ENCODE assay signal across 8 cellular contexts in the genomic region with DNA sequence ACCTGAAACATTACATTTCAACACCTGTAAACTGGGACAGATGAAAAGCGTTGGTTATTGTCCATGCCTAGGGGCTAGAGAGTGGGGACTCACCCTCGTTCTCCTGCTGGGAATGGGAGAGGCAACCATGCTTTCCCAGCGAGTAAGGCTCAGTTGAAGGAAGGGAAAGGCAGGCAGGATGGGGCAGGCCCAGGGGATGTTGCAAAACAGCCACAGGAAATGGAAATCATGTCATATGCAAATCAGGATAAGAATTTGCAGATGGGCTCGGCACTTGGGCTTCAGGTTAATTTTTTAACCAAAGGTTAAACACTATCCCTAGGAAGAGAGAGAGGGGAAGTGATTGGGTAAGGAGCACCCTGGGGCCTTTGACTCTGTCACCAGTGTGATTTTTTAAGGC. TPM values are rescaled to one million over a fixed set of nuclear protein-coding genes. Genes with fewer than 3 reads are reported as not detected.
A peak's percentile ranks its signal among the peaks of the same experiment; 100 is the strongest.
DNase-seq lines count a peak whose midpoint lies in the region; ATAC-seq and TF ChIP-seq lines count a peak whose summit lies in the region.
"Had no signal": no experiment of that assay in that cellular context is flagged by ENCODE, and none has a peak within 500 bp of the region (broad histone marks: within the 10 kb centered on the region; RNA-seq: fewer than 3 reads in every experiment).

No MANE protein-coding gene starts in this region.

- H3K4me1 ChIP-seq in osteoblast (ENCODE audit: insufficient read depth, low read length) (no peaks in the 10 kb centered on the region), spleen (peaks cover 0 to 18% (median 14%) of the 10 kb centered on the region in 6 donors)

- H3K79me2 ChIP-seq in osteoblast (ENCODE audit: insufficient read depth, low read length), result no peaks in the 10 kb centered on the region

- no peak overlapping the region for H3K27ac ChIP-seq in osteoblast (ENCODE audit: low read depth, low read length)
- H3K27ac ChIP-seq in spleen, result no peak overlapping the region

- no peak overlapping the region for H3K4me3 ChIP-seq in osteoblast (ENCODE audit: insufficient read depth, low read length)
- no peak overlapping the region for H3K4me3 ChIP-seq in spleen

- H3K27me3 ChIP-seq in osteoblast (ENCODE audit: insufficient read depth, low read length) (peaks cover 13% of the 10 kb centered on the region), spleen (replicated peaks in 1 of 7) (no peaks in the 10 kb centered on the region)

- intact Hi-C loops in spleen (cut with DNase I; ENCODE audit: low total_unique reads), result no loop called here

- ATAC-seq in GM18873 (IDR thresholded peaks at IDR 0.05; ENCODE audit: low FRiP score, unreplicated experiment) (peak; percentile 67), HG02852 (IDR thresholded peaks at IDR 0.05; ENCODE audit: unreplicated experiment) (peak; percentile 56), HG03469 (IDR thresholded peaks at IDR 0.05; ENCODE audit: unreplicated experiment) (no peak)

- H3K36me3 ChIP-seq in osteoblast (ENCODE audit: insufficient read depth, low read length) (no peaks in the 10 kb centered on the region), spleen (no peaks in the 10 kb centered on the region)

- TF ChIP-seq CTCF in osteoblast (IDR thresholded peaks at IDR 0.05; ENCODE audit: extremely low read depth, low read depth, low read length) (no peak), spleen (IDR thresholded peaks at IDR 0.05 in 8 of 11, conservative IDR thresholded peaks at IDR 0.05 in 3 of 11) (no peak)

- DNase-seq in SKM-1 (lab: John Stamatoyannopoulos, UW; ENCODE audit: unreplicated experiment) (peak; percentile 23), osteoblast (ENCODE audit: insufficient read length, low spot score, missing footprints) (no peak), NCI-H1105 treated with DMSO at 0.1 percent for 48 hours (lab: John Stamatoyannopoulos, UW) (no peak), spleen (no peak)

- H3K9me3 ChIP-seq in osteoblast (ENCODE audit: low read depth, low read length) (no peaks in the 10 kb centered on the region), spleen (peaks cover 0 to 6% (median 0%) of the 10 kb centered on the region in 8 donors)

- no peak for TF ChIP-seq POLR2A in spleen (IDR thresholded peaks at IDR 0.05)

- no peak overlapping the region for H3K4me2 ChIP-seq in osteoblast (ENCODE audit: insufficient read depth, low read length)

- H4K20me1 ChIP-seq in osteoblast (ENCODE audit: insufficient read depth, low read length), result no peaks in the 10 kb centered on the region

- peak overlapping the region; percentile 42 for H2AFZ ChIP-seq in osteoblast (ENCODE audit: low read length)

- 35 to 43% (median 40%) methylated on average over 4 of the region's 4 CpGs for WGBS in spleen, 5 donors

RNA-seq across cellular contexts. Expression of gene PLA2G4E, which starts 14.5 kb away (rescaled TPM):
- total RNA-seq in osteoblast (not detected in 2 replicates), spleen (not detected)
- not detected for polyA plus RNA-seq in spleen
- total RNA-seq: SK-MEL-5 had no signal

RNA-seq across cellular contexts. Expression of gene PLA2G4D, which starts 59.0 kb away (rescaled TPM):
- total RNA-seq in osteoblast (not detected in 2 replicates), spleen (not detected)
- polyA plus RNA-seq in spleen, result not detected
- total RNA-seq: SK-MEL-5 had no signal
